Comparison of ENCODE assay signal across 7 cellular contexts in genomic region chr9:37397948-37398347, GRCh38. TPM values are rescaled to one million over a fixed set of nuclear protein-coding genes. Genes with fewer than 3 reads are reported as not detected.
DNase-seq lines count a peak whose midpoint lies in the region; ATAC-seq, FAIRE-seq and TF ChIP-seq lines count a peak whose summit lies in the region.
"Not testable (repeated sequence)": the region's sequence is repeated elsewhere in the genome, so short reads cannot be mapped to it uniquely, and the experiment has no call there.

No MANE protein-coding gene starts in this region.

- peak overlapping the region; percentile 93 for H3K27ac ChIP-seq in DOHH2 (ENCODE audit: low read depth, low read length)
- H3K27ac ChIP-seq in Karpas-422 (ENCODE audit: low read length): peak overlapping the region; percentile 80
- peak overlapping the region; percentile 99 for H3K27ac ChIP-seq in OCI-LY3 (ENCODE audit: low read length)
- H3K27ac ChIP-seq in SU-DHL-6 (ENCODE audit: low read depth, low read length): peak overlapping the region; percentile 95
- peak overlapping the region; percentile 60 for H3K27ac ChIP-seq in GM12878 (ENCODE audit: control insufficient read depth, insufficient read depth)

- 95% methylated on average over 3 of the region's 3 CpGs for WGBS in GM12878 (ENCODE audit: insufficient coverage, insufficient replicate concordance, low lambda C conversion rate, missing lambda C conversion rate)

- not testable (repeated sequence) for H3K27me3 Mint-ChIP-seq in stimulated activated memory B cell treated with anti-CD40 and anti-IgM and Interleukin-4, amounts not matched to agents 10 μg/mL and 1 μg/mL and 100 μg/mL, for 72 hours; stimulated activated naive CD8-positive, alpha-beta T cell treated with anti-CD3 and anti-CD28 coated beads, Interleukin-15, Interleukin-2, amounts not matched to agents 100 ng/mL and 50 ng/mL, for 24 hours

- SMC1A ChIA-PET in GM12878 (lab: Charles Lee; ENCODE audit: uncharacterized antibody, unreplicated experiment): interaction anchor here (0.6 to 1.6 kb wide), 5 partner anchors 9 to 93 kb away, joined by 3 to 5 read pairs (median 3); no protein-coding TSS in a partner anchor

- not testable (repeated sequence) for H3K9me3 Mint-ChIP-seq in stimulated activated memory B cell treated with anti-CD40 and anti-IgM and Interleukin-4, amounts not matched to agents 10 μg/mL and 1 μg/mL and 100 μg/mL, for 72 hours; stimulated activated naive CD8-positive, alpha-beta T cell treated with anti-CD3 and anti-CD28 coated beads, Interleukin-15, Interleukin-2, amounts not matched to agents 100 ng/mL and 50 ng/mL, for 24 hours

- H3K4me3 Mint-ChIP-seq in stimulated activated memory B cell treated with anti-CD40 and anti-IgM and Interleukin-4, amounts not matched to agents 10 μg/mL and 1 μg/mL and 100 μg/mL, for 72 hours; stimulated activated naive CD8-positive, alpha-beta T cell treated with anti-CD3 and anti-CD28 coated beads, Interleukin-15, Interleukin-2, amounts not matched to agents 100 ng/mL and 50 ng/mL, for 24 hours: not testable (repeated sequence)

- not testable (repeated sequence) for H3K27me3 ChIP-seq in DOHH2 (ENCODE audit: control insufficient read depth, low read length); Karpas-422 (ENCODE audit: low read length); OCI-LY3 (ENCODE audit: low read depth, low read length); SU-DHL-6 (ENCODE audit: low read length); GM12878 (replicated peaks in 1 of 2; ENCODE audit: control insufficient read depth in 2 of 2, insufficient read depth in 2 of 2, low read length in 1 of 2)

- not testable (repeated sequence) for TF ChIP-seq RAD21 in GM12878 (IDR thresholded peaks at IDR 0.05; ENCODE audit: insufficient read depth, low read depth, low read length)

- TF ChIP-seq EP300 in GM12878 (IDR thresholded peaks at IDR 0.05; ENCODE audit: borderline replicate concordance in 1 of 2, control insufficient read depth in 1 of 2, low read depth in 2 of 2, low read length in 2 of 2): not testable (repeated sequence)

- H3K4me3 ChIP-seq in DOHH2 (ENCODE audit: low read length) (peak overlapping the region; percentile 71), SU-DHL-6 (ENCODE audit: insufficient read depth, low read length, poor library complexity, severe bottlenecking) (peak overlapping the region; percentile 29)
- H3K4me3 ChIP-seq in Karpas-422 (ENCODE audit: low read length); OCI-LY3 (ENCODE audit: low read length); GM12878: not testable (repeated sequence)

- H3K36me3 Mint-ChIP-seq in stimulated activated memory B cell treated with anti-CD40 and anti-IgM and Interleukin-4, amounts not matched to agents 10 μg/mL and 1 μg/mL and 100 μg/mL, for 72 hours; stimulated activated naive CD8-positive, alpha-beta T cell treated with anti-CD3 and anti-CD28 coated beads, Interleukin-15, Interleukin-2, amounts not matched to agents 100 ng/mL and 50 ng/mL, for 24 hours (ENCODE audit: low read depth): not testable (repeated sequence)

- not testable (repeated sequence) for H2AFZ ChIP-seq in Karpas-422 (ENCODE audit: low read length); OCI-LY3 (ENCODE audit: low read depth, low read length); SU-DHL-6 (ENCODE audit: low read depth, low read length, severe bottlenecking); GM12878 (ENCODE audit: control insufficient read depth, low read depth, low read length)

- BruUV-seq in GM12878 (replicated peaks; lab: Mats Ljungman, UMichigan): not testable (repeated sequence)

- H3K9me3 ChIP-seq in DOHH2 (ENCODE audit: control insufficient read depth, insufficient read depth, low read length); Karpas-422 (ENCODE audit: low read length); OCI-LY3 (ENCODE audit: insufficient read depth, low read length); SU-DHL-6 (ENCODE audit: insufficient read depth, low read length); GM12878 (replicated peaks; ENCODE audit: control insufficient read depth, insufficient read depth, low read length): not testable (repeated sequence)

- peak overlapping the region; percentile 72 for H3K27ac Mint-ChIP-seq in stimulated activated memory B cell treated with anti-CD40 and anti-IgM and Interleukin-4, amounts not matched to agents 10 μg/mL and 1 μg/mL and 100 μg/mL, for 72 hours
- H3K27ac Mint-ChIP-seq in stimulated activated naive CD8-positive, alpha-beta T cell treated with anti-CD3 and anti-CD28 coated beads, Interleukin-15, Interleukin-2, amounts not matched to agents 100 ng/mL and 50 ng/mL, for 24 hours: peak overlapping the region; percentile 31

- TF ChIP-seq POLR2A in GM12878 (IDR thresholded peaks at IDR 0.05; ENCODE audit: low read depth, low read length): not testable (repeated sequence)

- H3K4me2 ChIP-seq in DOHH2 (ENCODE audit: low read length): peak overlapping the region; percentile 93
- not testable (repeated sequence) for H3K4me2 ChIP-seq in Karpas-422 (ENCODE audit: low read depth, low read length, poor library complexity, severe bottlenecking); OCI-LY3 (ENCODE audit: low read length); GM12878 (ENCODE audit: control insufficient read depth, insufficient read depth)
- peak overlapping the region; percentile 62 for H3K4me2 ChIP-seq in SU-DHL-6 (ENCODE audit: low read depth, low read length, poor library complexity, severe bottlenecking)

- DNase-seq in Karpas-422; GM12878 (ENCODE audit: low read depth, low spot score): not testable (repeated sequence)

- not testable (repeated sequence) for H3K9me2 ChIP-seq in DOHH2 (replicated peaks; ENCODE audit: control insufficient read depth, low read length); Karpas-422 (replicated peaks; ENCODE audit: insufficient read depth, low read length); SU-DHL-6 (replicated peaks; ENCODE audit: insufficient read depth, low read length)

- POLR2A ChIA-PET in GM12878 (lab: Charles Lee): interaction anchor here (1.3 kb wide), 1 partner anchor 13 kb away, joined by 4 read pairs; no protein-coding TSS in a partner anchor

- RAD21 ChIA-PET in GM12878 (lab: Charles Lee; ENCODE audit: unreplicated experiment): interaction anchor here (1.1 kb wide), 1 partner anchor 13 kb away, joined by 3 read pairs; no protein-coding TSS in a partner anchor

- intact Hi-C loops in GM12878 (cut with micrococcal nuclease; ENCODE audit: unreplicated experiment): not testable (repeated sequence)

- not testable (repeated sequence) for FAIRE-seq in GM12878 (lab: Jason Lieb, UNC)

- H4K20me1 ChIP-seq in DOHH2 (ENCODE audit: control insufficient read depth, insufficient read depth, low read depth, low read length); Karpas-422 (ENCODE audit: insufficient read depth, low read depth, low read length); OCI-LY3 (ENCODE audit: insufficient read depth, low read length); SU-DHL-6 (ENCODE audit: low read depth, low read length); GM12878 (ENCODE audit: control insufficient read depth, insufficient read depth): not testable (repeated sequence)

- H3K36me3 ChIP-seq in DOHH2 (ENCODE audit: control insufficient read depth, low read length): peaks cover 24% of the 10 kb centered on the region
- H3K36me3 ChIP-seq in Karpas-422 (ENCODE audit: insufficient read depth, low read length); OCI-LY3 (replicated peaks; ENCODE audit: low read depth, low read length); SU-DHL-6 (ENCODE audit: low read length); GM12878 (ENCODE audit: control insufficient read depth in 2 of 2, insufficient read depth in 2 of 2, low read length in 1 of 2): not testable (repeated sequence)

- in situ Hi-C loops in GM12878 (cut with MboI): not testable (repeated sequence)

- H3F3A ChIP-seq in DOHH2 (ENCODE audit: control insufficient read depth, insufficient read depth) (peaks cover 71% of the 10 kb centered on the region), SU-DHL-6 (ENCODE audit: insufficient read depth) (peaks cover 96% of the 10 kb centered on the region)

- CTCF ChIA-PET in GM12878 (lab: Yijun Ruan, JAX): interaction anchor here (1.1 to 8.5 kb wide), 5 partner anchors 9 to 402 kb away, joined by 3 to 59 read pairs (median 6); no protein-coding TSS in a partner anchor

- ATAC-seq in GM12878; stimulated activated memory B cell treated with anti-CD40 and anti-IgM and Interleukin-4, amounts not matched to agents 10 μg/mL and 1 μg/mL and 100 μg/mL, for 72 hours: not testable (repeated sequence)

- H3K4me1 ChIP-seq in DOHH2 (ENCODE audit: control insufficient read depth, low read length) (peaks cover 100% of the 10 kb centered on the region), Karpas-422 (ENCODE audit: low read length) (peaks cover 58% of the 10 kb centered on the region), OCI-LY3 (ENCODE audit: low read length) (peaks cover 55% of the 10 kb centered on the region), GM12878 (ENCODE audit: control insufficient read depth, insufficient read depth, low read length) (peaks cover 32% of the 10 kb centered on the region)

- peaks cover 22% of the 10 kb centered on the region for H3K79me2 ChIP-seq in DOHH2 (ENCODE audit: control insufficient read depth, low read length)
- H3K79me2 ChIP-seq in Karpas-422 (ENCODE audit: low read length); OCI-LY3 (ENCODE audit: low read length); GM12878 (ENCODE audit: control insufficient read depth, insufficient read depth, low read length): not testable (repeated sequence)
- H3K79me2 ChIP-seq in SU-DHL-6 (ENCODE audit: insufficient read depth, low read length): peaks cover 18% of the 10 kb centered on the region; the same call in 1 of the 2 replicates

- not testable (repeated sequence) for TF ChIP-seq CTCF in DOHH2 (IDR thresholded peaks at IDR 0.05; ENCODE audit: low read depth, low read length, poor library complexity, severe bottlenecking); OCI-LY3 (IDR thresholded peaks at IDR 0.05; ENCODE audit: low read depth, low read length); SU-DHL-6 (IDR thresholded peaks at IDR 0.05; ENCODE audit: insufficient read depth, low read length, poor library complexity, severe bottlenecking); GM12878 (IDR thresholded peaks at IDR 0.05 in 2 of 3, conservative IDR thresholded peaks at IDR 0.05 in 1 of 3; ENCODE audit: control insufficient read depth in 2 of 3, extremely low read depth in 1 of 3, insufficient read depth in 1 of 3, low read depth in 3 of 3, low read length in 3 of 3)

- peaks cover 47% of the 10 kb centered on the region for H3K4me1 Mint-ChIP-seq in stimulated activated memory B cell treated with anti-CD40 and anti-IgM and Interleukin-4, amounts not matched to agents 10 μg/mL and 1 μg/mL and 100 μg/mL, for 72 hours
- H3K4me1 Mint-ChIP-seq in stimulated activated naive CD8-positive, alpha-beta T cell treated with anti-CD3 and anti-CD28 coated beads, Interleukin-15, Interleukin-2, amounts not matched to agents 100 ng/mL and 50 ng/mL, for 24 hours (ENCODE audit: low read depth): peaks cover 11% of the 10 kb centered on the region

- not testable (repeated sequence) for H3K9ac ChIP-seq in Karpas-422 (ENCODE audit: low read length); OCI-LY3 (ENCODE audit: low read length); GM12878 (ENCODE audit: control insufficient read depth, insufficient read depth, low read length)
- peak overlapping the region; percentile 83 for H3K9ac ChIP-seq in SU-DHL-6 (ENCODE audit: low read length)

RNA-seq across cellular contexts. Expression of gene GRHPR, which starts 24.5 kb away (rescaled TPM):
- 234 and 345 TPM in 2 replicates for total RNA-seq in Karpas-422 (2014; rRNA removed; shearing (Covaris generic); ENCODE audit: low replicate concordance)
- 108 and 136 TPM in 2 replicates for total RNA-seq in GM12878 (2013; cell fraction: nucleolus; rRNA removed)
- total RNA-seq in GM12878 (2014; rRNA removed) (179 and 190 TPM in 2 replicates), GM12878 (2014; rRNA removed; fragmentation: Illumina TruSeq; extraction: Trizol) (104 and 111 TPM in 2 replicates), GM12878 (2021) (120 and 127 TPM in 2 replicates)
- 70.6 TPM for polyA plus RNA-seq in GM12878 (2011; ENCODE audit: low read depth)
- polyA plus RNA-seq in GM12878 (2011; rRNA removed) (68.5 and 132 TPM in 2 replicates), GM12878 (2014; fragmentation: Illumina TruSeq; extraction: Trizol) (65.4 and 96.1 TPM in 2 replicates), GM12878 (2014; fragmentation: Nextera tagmentation; extraction: Ambion mirVana) (10 to 100 TPM; 52.4 to 78.6 TPM), GM12878 (2014; rRNA removed) (194 and 209 TPM in 2 replicates), GM12878 (2016; fragmentation: Nextera tagmentation; extraction: Ambion mirVana) (100 to 1,000 TPM; 153 to 154 TPM)
- 195 and 247 TPM in 2 replicates for polyA plus RNA-seq in GM12878 (2011; cell fraction: cytosol; rRNA removed)
- 168 and 195 TPM in 2 replicates for polyA plus RNA-seq in GM12878 (2011; cell fraction: nucleus; rRNA removed)
- 91.5 and 110 TPM in 2 replicates for polyA plus RNA-seq in GM12878 (2012)
- 81.4 and 134 TPM in 2 replicates for polyA minus RNA-seq in GM12878 (2011; rRNA and poly(A)+ RNA removed)
- polyA minus RNA-seq in GM12878 (2011; cell fraction: cytosol; rRNA and poly(A)+ RNA removed): 31.9 and 41.0 TPM in 2 replicates
- polyA minus RNA-seq in GM12878 (2011; cell fraction: nucleus; rRNA and poly(A)+ RNA removed): 33.0 and 70.1 TPM in 2 replicates
